ENCODE assay signal across 22 cellular contexts in genomic region chr15:33746203-33746602, GRCh38.
"Had no signal": no experiment of that assay in that cellular context is flagged by ENCODE, and none has a peak within 500 bp of the region (broad histone marks: within the 10 kb centered on the region; RNA-seq: fewer than 3 reads in every experiment).

No MANE protein-coding gene starts in this region.

- ATAC-seq: gastrocnemius medialis; left lobe of liver; naive thymus-derived CD4-positive, alpha-beta T cell; sciatic nerve; stimulated activated effector memory CD8-positive, alpha-beta T cell treated with anti-CD3 and anti-CD28 coated beads, Interleukin-12 subunit alpha, Interleukin-12 subunit beta, amount 100 ng/mL, for 72 hours had no signal

- H3K27ac Mint-ChIP-seq: mesothelial cell of epicardium; naive thymus-derived CD4-positive, alpha-beta T cell; nephron; stimulated activated effector memory CD8-positive, alpha-beta T cell treated with anti-CD3 and anti-CD28 coated beads, Interleukin-12 subunit alpha, Interleukin-12 subunit beta, amount 100 ng/mL, for 72 hours; type B pancreatic cell had no signal

- DNase-seq: cerebellar nuclear complex; effector CD4-positive, alpha-beta T cell; gastrocnemius medialis; mesenchymal stem cell; naive thymus-derived CD4-positive, alpha-beta T cell; stimulated activated CD4-positive, alpha-beta T cell treated with anti-CD3 and anti-CD28 coated beads, Interleukin-2, amount 100 ng/mL, for 24 hours; stimulated activated CD4-positive, alpha-beta T cell treated with anti-CD3 and anti-CD28 coated beads, Interleukin-4, amount 100 ng/mL, for 24 hours; stimulated activated naive CD4-positive, alpha-beta T cell treated with Interleukin-2 at 50 U/mL for 16 hours; stomach; thyroid gland had no signal

- H3K9me3 ChIP-seq: gastrocnemius medialis, prostate gland, right atrium auricular region, stomach, thyroid gland had no signal

- H3K4me3 Mint-ChIP-seq: mesothelial cell of epicardium; naive thymus-derived CD4-positive, alpha-beta T cell; nephron; neural progenitor cell; stimulated activated effector memory CD8-positive, alpha-beta T cell treated with anti-CD3 and anti-CD28 coated beads, Interleukin-12 subunit alpha, Interleukin-12 subunit beta, amount 100 ng/mL, for 72 hours; type B pancreatic cell had no signal

- H3K4me1 Mint-ChIP-seq: naive thymus-derived CD4-positive, alpha-beta T cell; neural progenitor cell; stimulated activated effector memory CD8-positive, alpha-beta T cell treated with anti-CD3 and anti-CD28 coated beads, Interleukin-12 subunit alpha, Interleukin-12 subunit beta, amount 100 ng/mL, for 72 hours had no signal

- H3K4me1 ChIP-seq: neural progenitor cell, parathyroid adenoma, prostate gland, right atrium auricular region, thyroid gland had no signal

- H3K36me3 Mint-ChIP-seq: naive thymus-derived CD4-positive, alpha-beta T cell; neural progenitor cell; stimulated activated effector memory CD8-positive, alpha-beta T cell treated with anti-CD3 and anti-CD28 coated beads, Interleukin-12 subunit alpha, Interleukin-12 subunit beta, amount 100 ng/mL, for 72 hours; type B pancreatic cell had no signal

- H3K4me3 ChIP-seq: dorsolateral prefrontal cortex, gastrocnemius medialis, lung, neural progenitor cell, prostate gland, right atrium auricular region, stomach, thyroid gland had no signal

- H3K9me3 Mint-ChIP-seq: nephron; neural progenitor cell; stimulated activated effector memory CD8-positive, alpha-beta T cell treated with anti-CD3 and anti-CD28 coated beads, Interleukin-12 subunit alpha, Interleukin-12 subunit beta, amount 100 ng/mL, for 72 hours; type B pancreatic cell had no signal

- H3K36me3 ChIP-seq: gastrocnemius medialis, neural progenitor cell, prostate gland, right atrium auricular region, stomach, thyroid gland had no signal
